Comparison of ENCODE assay signal across 12 cellular contexts in genomic region chr3:105829879-105830622, GRCh38. TPM values are rescaled to one million over a fixed set of nuclear protein-coding genes. Genes with fewer than 3 reads are reported as not detected.
DNase-seq lines count a peak whose midpoint lies in the region; ATAC-seq and TF ChIP-seq lines count a peak whose summit lies in the region.
"Had no signal": no experiment of that assay in that cellular context is flagged by ENCODE, and none has a peak within 500 bp of the region (broad histone marks: within the 10 kb centered on the region; RNA-seq: fewer than 3 reads in every experiment).

No MANE protein-coding gene starts in this region.

- DNase-seq in CD8-positive, alpha-beta T cell = no peak
- DNase-seq in NCI-H69 (lab: John Stamatoyannopoulos, UW) = peak; percentile 60
- DNase-seq in mesothelial cell of epicardium (ENCODE audit: low spot score in 2 of 2, unreplicated experiment in 2 of 2) = no peak
- no peak for DNase-seq in vagina (ENCODE audit: extremely low spot score in 2 of 2)
- DNase-seq in HEK293T (ENCODE audit: extremely low spot score) = no peak
- no peak for DNase-seq in caudate nucleus (lab: John Stamatoyannopoulos, UW)
- no peak for DNase-seq in progenitor cell of endocrine pancreas (ENCODE audit: low spot score, unreplicated experiment)
- DNase-seq: DMS 273 treated with DMSO at 0.1 percent for 48 hours, NCI-H1092, upper lobe of left lung had no signal

- H3K9me3 ChIP-seq in CD8-positive, alpha-beta T cell (ENCODE audit: low read length) = no peaks in the 10 kb centered on the region
- H3K9me3 ChIP-seq in vagina = no peaks in the 10 kb centered on the region
- H3K9me3 ChIP-seq: upper lobe of left lung had no signal

- ATAC-seq in CD8-positive, alpha-beta T cell = peak; percentile 77

- intact Hi-C loops in CD8-positive, alpha-beta T cell (cut with DNase I, micrococcal nuclease) = loop anchor here (2.0 to 5.0 kb wide), 4 partner anchors 15 to 77 kb away; partner anchors contain the start of gene CBLB (in 1 of the 2)
- intact Hi-C loops in vagina (cut with DNase I) = no loop called here

- H3K4me1 Mint-ChIP-seq in CD8-positive, alpha-beta T cell (ENCODE audit: low read depth) = peaks cover 80% of the 10 kb centered on the region
- H3K4me1 Mint-ChIP-seq in brain = peaks cover 75% of the 10 kb centered on the region
- H3K4me1 Mint-ChIP-seq in mesothelial cell of epicardium = peaks cover 27% of the 10 kb centered on the region
- H3K4me1 Mint-ChIP-seq in progenitor cell of endocrine pancreas (ENCODE audit: low read depth) = peaks cover 1% of the 10 kb centered on the region

- no peak overlapping the region for H3K4me3 ChIP-seq in CD8-positive, alpha-beta T cell (ENCODE audit: low read depth, low read length)
- no peak overlapping the region for H3K4me3 ChIP-seq in vagina
- H3K4me3 ChIP-seq: neural progenitor cell, upper lobe of left lung had no signal

- H3K27ac Mint-ChIP-seq in CD8-positive, alpha-beta T cell = peak overlapping the region; percentile 78
- H3K27ac Mint-ChIP-seq in brain = peak overlapping the region in 3 of 5 experiments; percentile 20 to 61 (median 57)
- H3K27ac Mint-ChIP-seq in mesothelial cell of epicardium = peak overlapping the region; percentile 17
- no peak overlapping the region for H3K27ac Mint-ChIP-seq in progenitor cell of endocrine pancreas
- H3K27ac Mint-ChIP-seq: neural progenitor cell had no signal

- H3K27ac ChIP-seq in CD8-positive, alpha-beta T cell (ENCODE audit: low read depth, low read length) = peak overlapping the region; percentile 35
- H3K27ac ChIP-seq in vagina (no peak overlapping the region), caudate nucleus (ENCODE audit: low read depth, low read length) (no peak overlapping the region)
- H3K27ac ChIP-seq: neural progenitor cell had no signal

- H3K27me3 ChIP-seq in CD8-positive, alpha-beta T cell (ENCODE audit: insufficient read depth, low read length) = no peaks in the 10 kb centered on the region
- H3K27me3 ChIP-seq in vagina = no peaks in the 10 kb centered on the region
- H3K27me3 ChIP-seq: neural progenitor cell, upper lobe of left lung had no signal

- no peaks in the 10 kb centered on the region for H3K9me3 Mint-ChIP-seq in CD8-positive, alpha-beta T cell
- H3K9me3 Mint-ChIP-seq in brain (no peaks in the 10 kb centered on the region), mesothelial cell of epicardium (peaks cover 9% of the 10 kb centered on the region), progenitor cell of endocrine pancreas (ENCODE audit: low read depth) (no peaks in the 10 kb centered on the region)

- TF ChIP-seq CTCF in CD8-positive, alpha-beta T cell (IDR thresholded peaks at IDR 0.05) = no peak
- no peak for TF ChIP-seq CTCF in brain (conservative IDR thresholded peaks at IDR 0.05)
- no peak for TF ChIP-seq CTCF in mesothelial cell of epicardium (IDR thresholded peaks at IDR 0.05; ENCODE audit: unreplicated experiment)
- no peak for TF ChIP-seq CTCF in vagina (IDR thresholded peaks at IDR 0.05)
- no peak for TF ChIP-seq CTCF in progenitor cell of endocrine pancreas (IDR thresholded peaks at IDR 0.05; ENCODE audit: unreplicated experiment)

- TF ChIP-seq POLR2A in vagina (IDR thresholded peaks at IDR 0.05) = no peak

- POLR2A ChIA-PET in CD8-positive, alpha-beta T cell (lab: Charles Lee) = interaction anchor here (1.7 kb wide), 1 partner anchor 28 kb away, joined by 4 read pairs; no protein-coding TSS in a partner anchor
- POLR2A ChIA-PET in HEK293T (lab: Yijun Ruan, JAX) = no interaction called here

- no peaks in the 10 kb centered on the region for H3K27me3 Mint-ChIP-seq in CD8-positive, alpha-beta T cell (ENCODE audit: low read depth)
- H3K27me3 Mint-ChIP-seq in brain (no peaks in the 10 kb centered on the region), mesothelial cell of epicardium (ENCODE audit: low read depth) (no peaks in the 10 kb centered on the region), progenitor cell of endocrine pancreas (no peaks in the 10 kb centered on the region)

- H3K36me3 ChIP-seq in CD8-positive, alpha-beta T cell (ENCODE audit: insufficient read depth, low read length) = no peaks in the 10 kb centered on the region
- no peaks in the 10 kb centered on the region for H3K36me3 ChIP-seq in vagina
- H3K36me3 ChIP-seq: neural progenitor cell, upper lobe of left lung had no signal

- peaks cover 48% of the 10 kb centered on the region for H3K36me3 Mint-ChIP-seq in CD8-positive, alpha-beta T cell
- peaks cover 58% of the 10 kb centered on the region for H3K36me3 Mint-ChIP-seq in brain
- H3K36me3 Mint-ChIP-seq in mesothelial cell of epicardium = peaks cover 45% of the 10 kb centered on the region
- peaks cover 35% of the 10 kb centered on the region for H3K36me3 Mint-ChIP-seq in progenitor cell of endocrine pancreas (ENCODE audit: insufficient read depth)

- H3K4me1 ChIP-seq in CD8-positive, alpha-beta T cell (ENCODE audit: insufficient read depth, low read length) = peaks cover 60% of the 10 kb centered on the region
- peaks cover 28% of the 10 kb centered on the region for H3K4me1 ChIP-seq in vagina
- H3K4me1 ChIP-seq: neural progenitor cell had no signal

- peak overlapping the region; percentile 6 for H3K4me3 Mint-ChIP-seq in CD8-positive, alpha-beta T cell
- H3K4me3 Mint-ChIP-seq in brain = no peak overlapping the region
- no peak overlapping the region for H3K4me3 Mint-ChIP-seq in mesothelial cell of epicardium
- no peak overlapping the region for H3K4me3 Mint-ChIP-seq in progenitor cell of endocrine pancreas (ENCODE audit: low read depth)
- H3K4me3 Mint-ChIP-seq: neural progenitor cell had no signal

- CTCF ChIA-PET in CD8-positive, alpha-beta T cell (lab: Charles Lee) = no interaction called here
- CTCF ChIA-PET in HEK293T (lab: Yijun Ruan, JAX) = no interaction called here

TF ChIP-seq in HEK293T, 16 proteins besides CTCF, POLR2A, EP300 and RAD21:
- TF ChIP-seq L3MBTL2 (conservative IDR thresholded peaks at IDR 0.05) (no peak), TARDBP (IDR thresholded peaks at IDR 0.05) (no peak), ELF4 (IDR thresholded peaks at IDR 0.05) (no peak), SP1 (IDR thresholded peaks at IDR 0.05) (no peak), CTBP1 (IDR thresholded peaks at IDR 0.05; ENCODE audit: borderline replicate concordance) (no peak), FOXA1 (IDR thresholded peaks at IDR 0.05) (no peak), PKNOX1 (IDR thresholded peaks at IDR 0.05) (no peak), HDGF (IDR thresholded peaks at IDR 0.05; ENCODE audit: borderline replicate concordance) (no peak), FOXM1 (IDR thresholded peaks at IDR 0.05; ENCODE audit: borderline replicate concordance) (no peak), ZNF384 (IDR thresholded peaks at IDR 0.05) (no peak), BHLHE40 (IDR thresholded peaks at IDR 0.05; ENCODE audit: borderline replicate concordance) (no peak), ARNT (IDR thresholded peaks at IDR 0.05) (no peak), LEF1 (IDR thresholded peaks at IDR 0.05; ENCODE audit: borderline replicate concordance) (no peak), SUZ12 (IDR thresholded peaks at IDR 0.05) (no peak), FOXK2 (IDR thresholded peaks at IDR 0.05) (no peak), NFRKB (IDR thresholded peaks at IDR 0.05) (no peak)
TF ChIP-seq in HEK293T: peak in this region for 0.

RNA-seq across cellular contexts. Expression of gene CBLB, which starts 38.8 kb away (rescaled TPM):
- total RNA-seq in CD8-positive, alpha-beta T cell = 100 to 1,000 TPM; 133 to 140 TPM
- 16.3 TPM for polyA plus RNA-seq in brain (ENCODE audit: insufficient read depth, low read depth, low replicate concordance)
- total RNA-seq in mesothelial cell of epicardium (101 to 116 TPM (median 108 TPM) in 3 replicates), vagina (58.4 TPM), progenitor cell of endocrine pancreas (64.1 and 69.8 TPM in 2 replicates)
